11 cellular contexts compared by ENCODE assay signal in the genomic region with DNA sequence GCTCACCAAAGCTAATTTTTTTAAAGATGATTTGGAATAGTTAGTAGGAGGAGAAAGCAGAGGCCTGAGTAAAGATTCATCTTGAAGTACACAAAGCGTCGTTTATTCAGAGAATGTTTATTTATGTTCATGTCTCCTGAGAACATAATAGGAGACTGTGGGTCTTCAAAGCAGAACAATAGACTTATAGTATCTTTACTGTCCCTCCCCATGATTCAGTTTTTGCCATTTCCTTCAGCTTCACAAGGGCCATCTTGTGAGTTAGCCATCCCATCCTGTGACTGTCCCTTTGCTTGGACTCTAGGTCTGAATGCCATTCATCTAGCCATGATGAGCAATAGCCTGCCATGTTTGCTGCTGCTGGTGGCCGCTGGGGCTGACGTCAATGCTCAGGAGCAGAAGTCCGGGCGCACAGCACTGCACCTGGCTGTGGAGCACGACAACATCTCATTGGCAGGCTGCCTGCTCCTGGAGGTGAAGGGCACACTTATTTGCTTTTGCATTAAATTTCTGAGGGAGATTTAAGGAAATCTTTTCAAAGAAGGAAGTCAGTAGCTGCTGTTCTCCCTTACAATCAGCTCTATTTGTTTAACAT.
DNase-seq lines count a peak whose midpoint lies in the region; ATAC-seq, FAIRE-seq and TF ChIP-seq lines count a peak whose summit lies in the region.
"Had no signal": no experiment of that assay in that cellular context is flagged by ENCODE, and none has a peak within 500 bp of the region (broad histone marks: within the 10 kb centered on the region; RNA-seq: fewer than 3 reads in every experiment).

No MANE protein-coding gene starts in this region.

- no peak for TF ChIP-seq POLR2A in GM12892 (IDR thresholded peaks at IDR 0.05; ENCODE audit: low read depth, low read length)

- no peaks in the 10 kb centered on the region for H3K27me3 Mint-ChIP-seq in activated naive CD8-positive, alpha-beta T cell treated with anti-CD3 and anti-CD28 coated beads, Interleukin-2, amount 10 ng/mL, durations not matched to agents 7 days and 5 days

- H3K4me1 Mint-ChIP-seq in activated naive CD8-positive, alpha-beta T cell treated with anti-CD3 and anti-CD28 coated beads, Interleukin-2, amount 10 ng/mL, durations not matched to agents 7 days and 5 days, result peaks cover 70% of the 10 kb centered on the region

- H3K27ac Mint-ChIP-seq in activated naive CD8-positive, alpha-beta T cell treated with anti-CD3 and anti-CD28 coated beads, Interleukin-2, amount 10 ng/mL, durations not matched to agents 7 days and 5 days, result peak overlapping the region; percentile 27

- FAIRE-seq in GM12892 (lab: Jason Lieb, UNC), result no peak
- FAIRE-seq: K562 had no signal

- DNase-seq in Ammon's horn (ENCODE audit: low spot score), result peak; percentile 40
- DNase-seq in DMS53 (lab: John Stamatoyannopoulos, UW), result peak; percentile 89
- no peak for DNase-seq in activated naive CD8-positive, alpha-beta T cell treated with anti-CD3 and anti-CD28 coated beads, Interleukin-2, amount 10 ng/mL, durations not matched to agents 7 days and 5 days
- peak; percentile 60 for DNase-seq in mucosa of gallbladder (ENCODE audit: low spot score)
- DNase-seq in NCI-H1105 (lab: John Stamatoyannopoulos, UW), result no peak
- no peak for DNase-seq in GM12892 (ENCODE audit: insufficient read length)
- DNase-seq: activated effector memory CD4-positive, alpha-beta T cell treated with Interleukin-2 at 50 U/mL for 16 hours; T1000 had no signal

- H3K4me3 Mint-ChIP-seq in activated naive CD8-positive, alpha-beta T cell treated with anti-CD3 and anti-CD28 coated beads, Interleukin-2, amount 10 ng/mL, durations not matched to agents 7 days and 5 days, result no peak overlapping the region

- POLR2A ChIA-PET in activated naive CD8-positive, alpha-beta T cell treated with anti-CD3 and anti-CD28 coated beads, Interleukin-2, amount 10 ng/mL, durations not matched to agents 7 days and 5 days (lab: Charles Lee), result interaction anchor here (1.4 to 1.5 kb wide), 2 partner anchors 9 to 21 kb away, joined by 4 to 5 read pairs; no protein-coding TSS in a partner anchor

- peaks cover 7% of the 10 kb centered on the region for H3K9me3 Mint-ChIP-seq in activated naive CD8-positive, alpha-beta T cell treated with anti-CD3 and anti-CD28 coated beads, Interleukin-2, amount 10 ng/mL, durations not matched to agents 7 days and 5 days

- peaks cover 82% of the 10 kb centered on the region for H3K36me3 Mint-ChIP-seq in activated naive CD8-positive, alpha-beta T cell treated with anti-CD3 and anti-CD28 coated beads, Interleukin-2, amount 10 ng/mL, durations not matched to agents 7 days and 5 days

- ATAC-seq in activated naive CD8-positive, alpha-beta T cell treated with anti-CD3 and anti-CD28 coated beads, Interleukin-2, amount 10 ng/mL, durations not matched to agents 7 days and 5 days (ENCODE audit: low read depth), result no peak
- ATAC-seq in HG03280 (IDR thresholded peaks at IDR 0.05; ENCODE audit: unreplicated experiment) (no peak), GM21717 (IDR thresholded peaks at IDR 0.05; ENCODE audit: unreplicated experiment) (no peak)
- ATAC-seq: K562 had no signal

Comparison
In these comparisons a context has a peak if more than half of its experiments do, and no peak if none do; other contexts are left out.
1. DNase-seq: peak in Ammon's horn (single experiment), DMS53 (single experiment) and mucosa of gallbladder (single experiment); none in activated naive CD8-positive, alpha-beta T cell treated with anti-CD3 and anti-CD28 coated beads, Interleukin-2, amount 10 ng/mL, durations not matched to agents 7 days and 5 days (single experiment), NCI-H1105 (single experiment) and GM12892 (single experiment).